ENCODE assay signal across 26 cellular contexts in genomic region chr16:25729188-25729587, GRCh38. TPM values are rescaled to one million over a fixed set of nuclear protein-coding genes. Genes with fewer than 3 reads are reported as not detected.
"Had no signal": no experiment of that assay in that cellular context is flagged by ENCODE, and none has a peak within 500 bp of the region (broad histone marks: within the 10 kb centered on the region; RNA-seq: fewer than 3 reads in every experiment).

No MANE protein-coding gene starts in this region.

- H3K4me3 ChIP-seq: heart left ventricle, lung, neural progenitor cell, ovary, right atrium auricular region, suprapubic skin, thyroid gland had no signal

- ATAC-seq: heart left ventricle; left colon; left ventricle myocardium superior; natural killer cell treated with Interleukin-12 subunit alpha and Interleukin-12 subunit beta and Interleukin-15 and Interleukin-18, amount 100 ng/mL, for 72 hours; stimulated activated effector memory CD8-positive, alpha-beta T cell treated with anti-CD3 and anti-CD28 coated beads, Interleukin-12 subunit alpha, Interleukin-12 subunit beta, amount 100 ng/mL, for 72 hours; stimulated activated naive CD8-positive, alpha-beta T cell treated with anti-CD3 and anti-CD28 coated beads, Interleukin-15, Interleukin-2, amounts not matched to agents 100 U/mL and 50 U/mL, for 24 hours had no signal

- H3K4me3 Mint-ChIP-seq: endodermal cell; natural killer cell treated with Interleukin-12 subunit alpha and Interleukin-12 subunit beta and Interleukin-15 and Interleukin-18, amount 100 ng/mL, for 72 hours; neural progenitor cell; stimulated activated effector memory CD8-positive, alpha-beta T cell treated with anti-CD3 and anti-CD28 coated beads, Interleukin-12 subunit alpha, Interleukin-12 subunit beta, amount 100 ng/mL, for 72 hours; type B pancreatic cell had no signal

- H3K9me3 Mint-ChIP-seq: endodermal cell; natural killer cell treated with Interleukin-12 subunit alpha and Interleukin-12 subunit beta and Interleukin-15 and Interleukin-18, amount 100 ng/mL, for 72 hours; neural progenitor cell; stimulated activated effector memory CD8-positive, alpha-beta T cell treated with anti-CD3 and anti-CD28 coated beads, Interleukin-12 subunit alpha, Interleukin-12 subunit beta, amount 100 ng/mL, for 72 hours; type B pancreatic cell had no signal

- H3K36me3 Mint-ChIP-seq: natural killer cell treated with Interleukin-12 subunit alpha and Interleukin-12 subunit beta and Interleukin-15 and Interleukin-18, amount 100 ng/mL, for 72 hours; neural progenitor cell; stimulated activated effector memory CD8-positive, alpha-beta T cell treated with anti-CD3 and anti-CD28 coated beads, Interleukin-12 subunit alpha, Interleukin-12 subunit beta, amount 100 ng/mL, for 72 hours; type B pancreatic cell had no signal

- H3K4me1 ChIP-seq: heart left ventricle, neural progenitor cell, right atrium auricular region, suprapubic skin, thyroid gland had no signal

- H3K27ac Mint-ChIP-seq: endodermal cell; natural killer cell treated with Interleukin-12 subunit alpha and Interleukin-12 subunit beta and Interleukin-15 and Interleukin-18, amount 100 ng/mL, for 72 hours; neural progenitor cell; stimulated activated effector memory CD8-positive, alpha-beta T cell treated with anti-CD3 and anti-CD28 coated beads, Interleukin-12 subunit alpha, Interleukin-12 subunit beta, amount 100 ng/mL, for 72 hours; type B pancreatic cell had no signal

- H2AFZ ChIP-seq: neural progenitor cell had no signal

- DNase-seq: effector CD4-positive, alpha-beta T cell; endodermal cell; foreskin melanocyte; heart left ventricle; hippocampal formation; left colon; left ventricle myocardium superior; mesenchymal stem cell; midbrain; nucleus accumbens; ovary; stimulated activated CD4-positive, alpha-beta T cell treated with anti-CD3 and anti-CD28 coated beads, Interleukin-4, amount 100 ng/mL, for 1 hour; stimulated activated CD8-positive, alpha-beta memory T cell treated with anti-CD3 and anti-CD28 coated beads, Interleukin-4, amount 100 ng/mL, for 48 hours; stimulated activated naive CD8-positive, alpha-beta T cell treated with anti-CD3 and anti-CD28 coated beads, Interleukin-15, Interleukin-2, amounts not matched to agents 100 U/mL and 50 U/mL, for 24 hours; thyroid gland had no signal

- H3K9ac ChIP-seq: neural progenitor cell had no signal

- H3K27ac ChIP-seq: heart left ventricle, neural progenitor cell, ovary, right atrium auricular region, suprapubic skin, thyroid gland had no signal

- H3K27me3 ChIP-seq: heart left ventricle, neural progenitor cell, ovary, right atrium auricular region, suprapubic skin, thyroid gland had no signal

- H3K36me3 ChIP-seq: heart left ventricle, neural progenitor cell, ovary, right atrium auricular region, suprapubic skin, thyroid gland had no signal

- FAIRE-seq: endothelial cell of umbilical vein, urothelium cell line had no signal

- H3K9me3 ChIP-seq: heart left ventricle, ovary, right atrium auricular region, suprapubic skin, thyroid gland had no signal

- H3K27me3 Mint-ChIP-seq: type B pancreatic cell had no signal

- H3K4me1 Mint-ChIP-seq: endodermal cell; neural progenitor cell; stimulated activated effector memory CD8-positive, alpha-beta T cell treated with anti-CD3 and anti-CD28 coated beads, Interleukin-12 subunit alpha, Interleukin-12 subunit beta, amount 100 ng/mL, for 72 hours had no signal

- H3K4me2 ChIP-seq: neural progenitor cell had no signal

RNA-seq across cellular contexts. Expression of gene HS3ST4, which starts 37.4 kb away (rescaled TPM):
- total RNA-seq: dermis microvascular lymphatic vessel endothelial cell; endothelial cell of umbilical vein; heart left ventricle; left colon; left ventricle myocardium superior; natural killer cell treated with Interleukin-12 subunit alpha and Interleukin-12 subunit beta and Interleukin-15 and Interleukin-18, amount 100 ng/mL, for 72 hours; posterior vena cava; right atrium auricular region had no signal
- polyA plus RNA-seq: endothelial cell of umbilical vein, heart left ventricle, lung, ovary had no signal
